ENCODE assay signal across 16 cellular contexts in the genomic region with DNA sequence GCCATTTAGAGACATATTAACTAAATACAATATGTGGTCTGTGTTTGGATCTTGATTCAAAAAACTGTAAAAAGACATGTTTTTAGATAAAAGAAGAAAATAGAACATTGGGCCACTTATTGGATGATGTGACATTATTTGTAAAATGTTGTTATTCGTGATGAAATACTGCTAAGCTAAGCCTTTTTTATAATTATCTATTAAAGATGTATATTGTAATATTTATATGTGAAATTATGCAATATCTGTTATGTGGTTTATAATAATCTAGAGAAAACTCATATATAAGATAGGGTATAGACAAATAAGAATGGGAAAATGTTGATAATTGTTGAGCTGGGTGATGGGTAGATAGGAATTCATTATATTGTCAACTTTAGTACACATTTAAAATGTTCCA.
DNase-seq lines count a peak whose midpoint lies in the region; ATAC-seq, FAIRE-seq and TF ChIP-seq lines count a peak whose summit lies in the region.
"Had no signal": no experiment of that assay in that cellular context is flagged by ENCODE, and none has a peak within 500 bp of the region (broad histone marks: within the 10 kb centered on the region; RNA-seq: fewer than 3 reads in every experiment).

No MANE protein-coding gene starts in this region.

- no peak overlapping the region for H3K27ac Mint-ChIP-seq in naive thymus-derived CD8-positive, alpha-beta T cell
- H3K27ac Mint-ChIP-seq: CD14-positive monocyte; CD4-positive, alpha-beta memory T cell had no signal

- no peak for TF ChIP-seq POLR2A in esophagus muscularis mucosa (IDR thresholded peaks at IDR 0.05; ENCODE audit: low read depth)

- TF ChIP-seq CTCF in esophagus muscularis mucosa (IDR thresholded peaks at IDR 0.05) = no peak
- no peak for TF ChIP-seq CTCF in pancreas (IDR thresholded peaks at IDR 0.05)

- WGBS in esophagus muscularis mucosa = 94% methylated on average over 1 of the region's 1 CpG
- WGBS in pancreas, 2 donors = 89 to 92% methylated on average over 1 of the region's 1 CpG

- DNase-seq in RCC 7860 (ENCODE audit: low spot score) = no peak
- DNase-seq in esophagus muscularis mucosa (ENCODE audit: extremely low spot score) = no peak
- no peak for DNase-seq in pancreas
- DNase-seq in naive thymus-derived CD8-positive, alpha-beta T cell = no peak
- no peak for DNase-seq in H4 (ENCODE audit: low spot score)
- DNase-seq: CD4-positive, alpha-beta memory T cell; DMS153; DMS79; KBM-7 had no signal

- H3K27ac ChIP-seq in esophagus muscularis mucosa (replicated peaks in 1 of 4) = peak overlapping the region; percentile 85 to 88 (median 86)
- H3K27ac ChIP-seq in pancreas = no peak overlapping the region
- H3K27ac ChIP-seq: BLaER1 had no signal

- H3K9me3 ChIP-seq in esophagus muscularis mucosa = no peaks in the 10 kb centered on the region
- no peaks in the 10 kb centered on the region for H3K9me3 ChIP-seq in pancreas
- H3K9me3 ChIP-seq: HAP-1 had no signal

- FAIRE-seq in A204.1 (lab: Jason Lieb, UNC) (peak; percentile 58), RCC 7860 (lab: Jason Lieb, UNC) (peak; percentile 25), pancreas (lab: Jason Lieb, UNC) (peak; percentile 86)
- FAIRE-seq: GM12878, H1 had no signal

- peaks cover 0 to 8% (median 0%) of the 10 kb centered on the region in 5 donors for H3K27me3 Mint-ChIP-seq in naive thymus-derived CD8-positive, alpha-beta T cell
- H3K27me3 Mint-ChIP-seq: CD4-positive, alpha-beta memory T cell had no signal

- peaks cover 0 to 72% (median 64%) of the 10 kb centered on the region in 4 donors for H3K4me1 ChIP-seq in esophagus muscularis mucosa
- H3K4me1 ChIP-seq in pancreas = peaks cover 5 to 38% (median 31%) of the 10 kb centered on the region in 3 donors

- no peak for TF ChIP-seq EP300 in esophagus muscularis mucosa (IDR thresholded peaks at IDR 0.05)

- H3K27me3 ChIP-seq in esophagus muscularis mucosa = no peaks in the 10 kb centered on the region
- no peaks in the 10 kb centered on the region for H3K27me3 ChIP-seq in pancreas
- H3K27me3 ChIP-seq: BLaER1 had no signal

- H3K4me3 ChIP-seq in esophagus muscularis mucosa (no peak overlapping the region), pancreas (no peak overlapping the region)
- H3K4me3 ChIP-seq: BLaER1, GM12878, HAP-1 had no signal

- no peaks in the 10 kb centered on the region for H3K36me3 Mint-ChIP-seq in naive thymus-derived CD8-positive, alpha-beta T cell
- H3K36me3 Mint-ChIP-seq: CD14-positive monocyte; CD4-positive, alpha-beta memory T cell had no signal

- H3K4me1 Mint-ChIP-seq in naive thymus-derived CD8-positive, alpha-beta T cell = peaks cover 0 to 5% (median 0%) of the 10 kb centered on the region in 4 donors
- H3K4me1 Mint-ChIP-seq: CD14-positive monocyte had no signal

- no peak overlapping the region for H3K4me3 Mint-ChIP-seq in naive thymus-derived CD8-positive, alpha-beta T cell
- H3K4me3 Mint-ChIP-seq: CD14-positive monocyte; CD4-positive, alpha-beta memory T cell had no signal

- intact Hi-C loops in esophagus muscularis mucosa (cut with DNase I) = loop anchor here (5.0 kb wide), 1 partner anchor 94 kb away; no protein-coding TSS in a partner anchor
- intact Hi-C loops in pancreas (cut with DNase I) = no loop called here

- POLR2A ChIA-PET in naive thymus-derived CD8-positive, alpha-beta T cell (lab: Charles Lee) = interaction anchor here (0.6 kb wide), 1 partner anchor 576 kb away, joined by 4 read pairs; no protein-coding TSS in a partner anchor

- no peaks in the 10 kb centered on the region for H3K9me3 Mint-ChIP-seq in naive thymus-derived CD8-positive, alpha-beta T cell
- H3K9me3 Mint-ChIP-seq: CD4-positive, alpha-beta memory T cell had no signal

- H3K36me3 ChIP-seq in esophagus muscularis mucosa (no peaks in the 10 kb centered on the region), pancreas (no peaks in the 10 kb centered on the region)
- H3K36me3 ChIP-seq: BLaER1, HAP-1 had no signal

- no peak for ATAC-seq in pancreas
- ATAC-seq in naive thymus-derived CD8-positive, alpha-beta T cell = no peak
- no peak for ATAC-seq in HG02885 (IDR thresholded peaks at IDR 0.05; ENCODE audit: poor library complexity, unreplicated experiment)
- ATAC-seq: GM12878 had no signal

Comparison
In these comparisons a context has a peak if more than half of its experiments do, and no peak if none do; other contexts are left out.
1. H3K27ac ChIP-seq: peak in esophagus muscularis mucosa (4 of 4); none in pancreas (0 of 4).